Comparison of ENCODE assay signal across 8 cellular contexts in genomic region chr11:63840356-63841060, GRCh38. TPM values are rescaled to one million over a fixed set of nuclear protein-coding genes. Genes with fewer than 3 reads are reported as not detected.
DNase-seq lines count a peak whose midpoint lies in the region; FAIRE-seq and TF ChIP-seq lines count a peak whose summit lies in the region.

No MANE protein-coding gene starts in this region.

- H3K4me1 ChIP-seq in thymus (ENCODE audit: control insufficient read depth, insufficient read depth, low read length) = peaks cover 33% of the 10 kb centered on the region

- H3K27ac Mint-ChIP-seq in activated naive CD8-positive, alpha-beta T cell = peak overlapping the region; percentile 70

- H3K9me3 Mint-ChIP-seq in activated naive CD8-positive, alpha-beta T cell (ENCODE audit: low read depth) = no peaks in the 10 kb centered on the region

- no peaks in the 10 kb centered on the region for H3K9me3 ChIP-seq in thymus (ENCODE audit: control insufficient read depth)

- no peaks in the 10 kb centered on the region for H3K27me3 Mint-ChIP-seq in activated naive CD8-positive, alpha-beta T cell

- H3K27me3 ChIP-seq in layer of hippocampus (ENCODE audit: control insufficient read depth, insufficient read depth, low read length) (no peaks in the 10 kb centered on the region), thymus (ENCODE audit: control insufficient read depth, insufficient read depth) (no peaks in the 10 kb centered on the region)

- peaks cover 21% of the 10 kb centered on the region for H3K36me3 ChIP-seq in thymus (ENCODE audit: control insufficient read depth, insufficient read depth)

- peak overlapping the region; percentile 22 for H3K27ac ChIP-seq in layer of hippocampus (ENCODE audit: low read depth, low read length)
- H3K27ac ChIP-seq in thymus (ENCODE audit: low read depth) = peak overlapping the region; percentile 54

- FAIRE-seq in urothelium cell line (lab: Jason Lieb, UNC) = no peak

- no peak for TF ChIP-seq CTCF in GM10266 (IDR thresholded peaks at IDR 0.05; ENCODE audit: control insufficient read depth, insufficient read depth, low read depth, missing control alignments)

- H3K4me3 ChIP-seq in thymus (ENCODE audit: low read length) = peak overlapping the region; percentile 86

- peak; percentile 10 for DNase-seq in activated CD4-positive, alpha-beta T cell treated with anti-CD3 and anti-CD28 coated beads for 48 hours
- DNase-seq in activated CD4-positive, alpha-beta T cell treated with anti-CD3 and anti-CD28 coated beads, Interleukin-2, amount 50 U/mL, for 48 hours = no peak
- DNase-seq in NCI-H1417 treated with DMSO at 0.1 percent for 48 hours (lab: John Stamatoyannopoulos, UW) = no peak
- no peak for DNase-seq in urothelium cell line (ENCODE audit: low spot score)
- DNase-seq in GM10266 (ENCODE audit: extremely low spot score) = no peak

- H3K4me1 Mint-ChIP-seq in activated naive CD8-positive, alpha-beta T cell (ENCODE audit: low read depth) = peaks cover 71% of the 10 kb centered on the region

- no peaks in the 10 kb centered on the region for H3K36me3 Mint-ChIP-seq in activated naive CD8-positive, alpha-beta T cell

- H3K4me3 Mint-ChIP-seq in activated naive CD8-positive, alpha-beta T cell = peak overlapping the region; percentile 84

- 13% methylated on average over 13 of the region's 13 CpGs for whole genome bisulfite sequencing in thymus

RNA-seq across cellular contexts. Expression of gene MARK2, which starts 1.6 kb away (rescaled TPM):
- 17.5 TPM for polyA plus RNA-seq in thymus

RNA-seq across cellular contexts. Expression of gene SPINDOC, which starts 27.3 kb away (rescaled TPM):
- 11.7 TPM for polyA plus RNA-seq in thymus
